16 cellular contexts compared by ENCODE assay signal in the genomic region with DNA sequence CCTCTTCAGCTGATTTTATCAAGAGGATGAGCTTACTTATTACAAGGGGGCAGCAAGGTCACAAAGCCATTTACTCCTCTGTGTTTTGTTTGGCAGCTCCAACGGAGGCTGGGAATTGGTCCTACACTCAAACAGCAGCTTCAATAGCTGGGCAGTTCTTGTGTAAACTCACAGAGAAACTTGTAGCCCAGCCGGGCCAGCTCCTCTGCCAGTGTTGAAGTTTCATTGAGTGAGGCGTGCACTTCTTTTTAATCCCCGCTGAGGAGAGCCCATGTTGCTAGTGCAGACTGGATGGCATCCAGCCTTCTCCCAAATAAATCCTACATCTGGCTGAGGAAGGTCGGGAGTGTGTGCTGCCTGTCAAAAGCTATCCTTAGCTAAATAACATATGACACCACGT. TPM values are rescaled to one million over a fixed set of nuclear protein-coding genes. Genes with fewer than 3 reads are reported as not detected.
DNase-seq lines count a peak whose midpoint lies in the region; TF ChIP-seq lines count a peak whose summit lies in the region.
"Had no signal": no experiment of that assay in that cellular context is flagged by ENCODE, and none has a peak within 500 bp of the region (broad histone marks: within the 10 kb centered on the region; RNA-seq: fewer than 3 reads in every experiment).

No MANE protein-coding gene starts in this region.

- no peaks in the 10 kb centered on the region for H3K9me3 Mint-ChIP-seq in Caco-2 (ENCODE audit: unreplicated experiment)
- H3K9me3 Mint-ChIP-seq in endodermal cell = no peaks in the 10 kb centered on the region
- H3K9me3 Mint-ChIP-seq: brain had no signal

- H3K36me3 ChIP-seq in Caco-2 (ENCODE audit: control insufficient read depth, insufficient read depth, low read length) (no peaks in the 10 kb centered on the region), left ventricle myocardium inferior (no peaks in the 10 kb centered on the region), parathyroid adenoma (ENCODE audit: control insufficient read depth, insufficient read depth, low read length) (no peaks in the 10 kb centered on the region), endodermal cell (ENCODE audit: control insufficient read depth, insufficient read depth, low read length) (no peaks in the 10 kb centered on the region)

- peaks cover 78% of the 10 kb centered on the region for H3K4me1 ChIP-seq in Caco-2
- peaks cover 11% of the 10 kb centered on the region for H3K4me1 ChIP-seq in left ventricle myocardium inferior
- H3K4me1 ChIP-seq in parathyroid adenoma = peaks cover 40% of the 10 kb centered on the region
- H3K4me1 ChIP-seq in endodermal cell (ENCODE audit: control insufficient read depth, insufficient read depth, low read length) = peaks cover under 1% of the 10 kb centered on the region

- intact Hi-C loops in Caco-2 (cut with micrococcal nuclease; ENCODE audit: unreplicated experiment) = no loop called here
- intact Hi-C loops in left ventricle myocardium inferior (cut with micrococcal nuclease) = no loop called here

- peak overlapping the region; percentile 62 for H2AFZ ChIP-seq in parathyroid adenoma

- H3K4me2 ChIP-seq in parathyroid adenoma (ENCODE audit: low read length) = peak overlapping the region; percentile 13

- 85 to 97% methylated on average over 5 to 6 of the region's 6 CpGs for WGBS in endodermal cell (ENCODE audit: insufficient coverage in 1 of 2, insufficient read length in 1 of 2), 2 experiments

- H3K27ac ChIP-seq in left ventricle myocardium inferior (replicated peaks) (peak overlapping the region; percentile 41), parathyroid adenoma (peak overlapping the region; percentile 68), endodermal cell (ENCODE audit: low read depth, low read length) (no peak overlapping the region)

- no peak overlapping the region for H3K9ac ChIP-seq in parathyroid adenoma
- H3K9ac ChIP-seq in endodermal cell (ENCODE audit: extremely low read depth, low read length, poor library complexity, severe bottlenecking) = no peak overlapping the region

- H3K4me3 ChIP-seq in Caco-2 (ENCODE audit: low read depth, low read length) (no peak overlapping the region), left ventricle myocardium inferior (no peak overlapping the region), parathyroid adenoma (ENCODE audit: low read depth, low read length) (no peak overlapping the region), endodermal cell (ENCODE audit: low read length) (no peak overlapping the region)

- H3K27ac Mint-ChIP-seq in Caco-2 (ENCODE audit: unreplicated experiment) (peak overlapping the region; percentile 31), endodermal cell (no peak overlapping the region)

- CTCF ChIA-PET in Caco-2 (lab: Charles Lee) = no interaction called here

- H3K27me3 Mint-ChIP-seq in Caco-2 (ENCODE audit: insufficient read depth, unreplicated experiment) (no peaks in the 10 kb centered on the region), endodermal cell (ENCODE audit: insufficient read depth) (no peaks in the 10 kb centered on the region)

- H3K9me3 ChIP-seq in Caco-2 = no peaks in the 10 kb centered on the region
- no peaks in the 10 kb centered on the region for H3K9me3 ChIP-seq in left ventricle myocardium inferior (replicated peaks)
- no peaks in the 10 kb centered on the region for H3K9me3 ChIP-seq in parathyroid adenoma (ENCODE audit: control insufficient read depth, low read length)
- no peaks in the 10 kb centered on the region for H3K9me3 ChIP-seq in endodermal cell (ENCODE audit: control insufficient read depth, low read length)

- H3K4me3 Mint-ChIP-seq in Caco-2 (ENCODE audit: unreplicated experiment) (no peak overlapping the region), endodermal cell (no peak overlapping the region)
- H3K4me3 Mint-ChIP-seq: brain had no signal

- peaks cover 46% of the 10 kb centered on the region for H3K4me1 Mint-ChIP-seq in Caco-2 (ENCODE audit: low read depth, unreplicated experiment)
- peaks cover 27% of the 10 kb centered on the region for H3K4me1 Mint-ChIP-seq in endodermal cell

- POLR2A ChIA-PET in Caco-2 (lab: Charles Lee) = no interaction called here

- DNase-seq in Caco-2 = no peak
- peak; percentile 95 for DNase-seq in NCI-H524 treated with DMSO at 0.1 percent for 48 hours (lab: John Stamatoyannopoulos, UW)
- peak; percentile 37 for DNase-seq in left ventricle myocardium inferior
- DNase-seq in endodermal cell = no peak
- no peak for DNase-seq in NCI-H146 treated with DMSO at 0.1 percent for 48 hours (lab: John Stamatoyannopoulos, UW; ENCODE audit: unreplicated experiment)
- DNase-seq in activated CD8-positive, alpha-beta memory T cell treated with anti-CD3 and anti-CD28 coated beads, Interleukin-2, amount 50 U/mL, for 48 hours = no peak
- no peak for DNase-seq in dermis blood vessel endothelial cell
- DNase-seq: activated CD4-positive, alpha-beta T cell treated with anti-CD3 and anti-CD28 coated beads, Interleukin-2, amount 50 U/mL, for 48 hours; activated effector memory CD4-positive, alpha-beta T cell treated with anti-CD3 and anti-CD28 coated beads, Interleukin-2, amount 50 U/mL, for 16 hours; NCI-H1105; NCI-H526 treated with DMSO at 0.1 percent for 48 hours; stimulated activated CD4-positive, alpha-beta T cell treated with anti-CD3 and anti-CD28 coated beads, Interleukin-15, amount 100 ng/mL, for 24 hours; T1000 had no signal

- BruUV-seq in Caco-2 (replicated peaks; lab: Mats Ljungman, UMichigan) = no TSS peak

- TF ChIP-seq CTCF in Caco-2 (IDR thresholded peaks at IDR 0.05; ENCODE audit: insufficient read depth in 1 of 2, low read depth in 1 of 2, low read length in 1 of 2, severe bottlenecking in 1 of 2, unreplicated experiment in 1 of 2) (no peak), left ventricle myocardium inferior (IDR thresholded peaks at IDR 0.05; ENCODE audit: borderline replicate concordance) (no peak), parathyroid adenoma (IDR thresholded peaks at IDR 0.05) (no peak), endodermal cell (conservative IDR thresholded peaks at IDR 0.05) (no peak)

- H3K36me3 Mint-ChIP-seq in Caco-2 (ENCODE audit: insufficient read depth, unreplicated experiment) (peaks cover 6% of the 10 kb centered on the region), endodermal cell (ENCODE audit: low read depth) (no peaks in the 10 kb centered on the region)
- H3K36me3 Mint-ChIP-seq: brain had no signal

- H3K79me2 ChIP-seq in parathyroid adenoma = no peaks in the 10 kb centered on the region

- no peaks in the 10 kb centered on the region for H3K27me3 ChIP-seq in Caco-2 (replicated peaks; ENCODE audit: control insufficient read depth, insufficient read depth, low read length)
- no peaks in the 10 kb centered on the region for H3K27me3 ChIP-seq in left ventricle myocardium inferior (ENCODE audit: low read depth)
- no peaks in the 10 kb centered on the region for H3K27me3 ChIP-seq in parathyroid adenoma (ENCODE audit: control insufficient read depth, insufficient read depth, low read length)
- no peaks in the 10 kb centered on the region for H3K27me3 ChIP-seq in endodermal cell (ENCODE audit: control insufficient read depth, insufficient read depth, low read length, poor library complexity, severe bottlenecking)

RNA-seq across cellular contexts. Expression of a gene that starts 59.5 kb away (rescaled TPM):
- total RNA-seq in Caco-2 (2022) = not detected in 2 replicates
- not detected for total RNA-seq in left ventricle myocardium inferior
- total RNA-seq in endodermal cell = not detected
- polyA plus RNA-seq in endodermal cell (2013, experiment 1 of 2) = not detected
- not detected for polyA plus RNA-seq in endodermal cell (2013, experiment 2 of 2)
- not detected in 2 replicates for total RNA-seq in dermis blood vessel endothelial cell
- total RNA-seq: lower leg skin had no signal

Comparison
In these comparisons a context has a peak if more than half of its experiments do, and no peak if none do; other contexts are left out.
1. DNase-seq: peak in NCI-H524 treated with DMSO at 0.1 percent for 48 hours (single experiment) and left ventricle myocardium inferior (single experiment); none in Caco-2 (0 of 2), endodermal cell (single experiment), NCI-H146 treated with DMSO at 0.1 percent for 48 hours (single experiment), activated CD8-positive, alpha-beta memory T cell treated with anti-CD3 and anti-CD28 coated beads, Interleukin-2, amount 50 U/mL, for 48 hours (single experiment) and dermis blood vessel endothelial cell (single experiment).